Comparison of ENCODE assay signal across 1 cellular context in the genomic region with DNA sequence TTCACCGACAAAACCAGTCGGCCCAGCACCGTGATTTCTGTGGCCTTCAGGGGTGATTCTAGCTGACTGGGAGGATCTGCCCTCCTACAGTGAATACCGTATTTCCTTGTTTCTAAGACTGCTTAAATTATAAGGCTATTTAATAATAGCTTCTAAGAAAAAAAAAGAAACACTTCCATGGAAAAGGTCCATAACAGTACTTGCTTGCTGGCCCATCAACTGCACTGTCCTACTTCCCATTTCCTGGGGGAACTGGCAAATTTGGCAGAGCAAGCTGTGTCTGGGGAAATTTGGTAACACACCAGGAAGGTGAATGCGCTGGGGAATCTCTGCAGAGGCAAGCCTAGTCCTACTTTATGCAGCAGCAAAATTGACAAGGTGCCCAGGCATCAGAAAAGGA.
TF ChIP-seq lines count a peak whose summit lies in the region.

No MANE protein-coding gene starts in this region.

TF ChIP-seq in GM23338, 12 proteins besides CTCF, POLR2A, EP300 and RAD21 (continued from another document):
- no peak for TF ChIP-seq ZNF462 (CRISPR knock-in tag; IDR thresholded peaks at IDR 0.05)
- TF ChIP-seq ZNF114 (CRISPR knock-in tag; IDR thresholded peaks at IDR 0.05): no peak
- TF ChIP-seq JUNB (IDR thresholded peaks at IDR 0.05; ENCODE audit: unreplicated experiment): no peak
- TF ChIP-seq CREB1 (CRISPR knock-in tag; IDR thresholded peaks at IDR 0.05; ENCODE audit: low read depth): no peak
- no peak for TF ChIP-seq STAT1 (IDR thresholded peaks at IDR 0.05; ENCODE audit: unreplicated experiment)
- TF ChIP-seq REST (IDR thresholded peaks at IDR 0.05; ENCODE audit: unreplicated experiment): no peak
- no peak for TF ChIP-seq ZNF331 (CRISPR knock-in tag; IDR thresholded peaks at IDR 0.05; ENCODE audit: low read depth)
- TF ChIP-seq EZH2phosphoT487 (IDR thresholded peaks at IDR 0.05; ENCODE audit: unreplicated experiment): no peak
